19 cellular contexts compared by ENCODE assay signal in genomic region chr15:45451265-45451664, GRCh38.
"Had no signal": no experiment of that assay in that cellular context is flagged by ENCODE, and none has a peak within 500 bp of the region (broad histone marks: within the 10 kb centered on the region; RNA-seq: fewer than 3 reads in every experiment).

No MANE protein-coding gene starts in this region.

- ATAC-seq: esophagus mucosa; heart right ventricle; naive thymus-derived CD8-positive, alpha-beta T cell; pancreas had no signal

- H3K36me3 ChIP-seq: heart right ventricle, left ventricle myocardium inferior, pancreas, prostate gland, thoracic aorta, uterus had no signal

- H3K4me1 ChIP-seq: left ventricle myocardium inferior, prostate gland, uterus had no signal

- H3K27me3 ChIP-seq: pancreas, uterus had no signal

- H3K27ac ChIP-seq: heart right ventricle, left ventricle myocardium inferior, prostate gland, thoracic aorta, uterus had no signal

- H3K4me3 ChIP-seq: heart right ventricle, left ventricle myocardium inferior, prostate gland, thoracic aorta, uterus had no signal

- H3K9me3 ChIP-seq: heart right ventricle, left ventricle myocardium inferior, pancreas, prostate gland, thoracic aorta, uterus had no signal

- DNase-seq: activated CD4-positive, alpha-beta T cell treated with anti-CD3 and anti-CD28 coated beads for 4 hours; activated CD4-positive, alpha-beta T cell treated with anti-CD3 and anti-CD28 coated beads, Interleukin-2, amount 50 U/mL, for 4 hours; activated CD8-positive, alpha-beta memory T cell treated with anti-CD3 and anti-CD28 coated beads for 24 hours; activated gamma-delta T cell; activated naive CD4-positive, alpha-beta T cell treated with anti-CD3 and anti-CD28 coated beads, Interleukin-2, amount 50 U/mL, for 16 hours; amniotic stem cell; caudate nucleus; endodermal cell; foreskin fibroblast; heart right ventricle; left ventricle myocardium inferior; naive thymus-derived CD8-positive, alpha-beta T cell; nucleus accumbens; pancreas; stimulated activated naive CD4-positive, alpha-beta T cell treated with Interleukin-2 at 50 U/mL for 16 hours; uterus had no signal
